In the genomic region with DNA sequence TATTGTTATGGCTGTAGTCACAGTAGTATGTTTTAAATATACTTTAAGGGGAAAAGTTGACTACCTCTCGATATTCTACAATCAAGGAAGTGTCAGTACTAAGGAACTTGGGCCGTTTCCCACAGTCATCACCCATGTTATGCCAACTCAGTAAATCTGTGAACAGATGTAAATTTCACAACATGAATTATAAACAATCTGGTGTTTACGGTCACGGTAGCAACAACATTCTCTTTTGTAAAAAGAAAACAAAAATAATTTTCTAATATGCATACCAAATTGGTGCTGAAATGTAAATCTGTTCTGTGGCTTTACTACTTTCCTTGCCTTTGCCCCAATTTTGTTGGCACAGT, we compare ENCODE assay signal across 8 cellular contexts. TPM values are rescaled to one million over a fixed set of nuclear protein-coding genes. Genes with fewer than 3 reads are reported as not detected.
DNase-seq lines count a peak whose midpoint lies in the region; ATAC-seq and TF ChIP-seq lines count a peak whose summit lies in the region.

No MANE protein-coding gene starts in this region.

- TF ChIP-seq CTCF in AG10803 (conservative IDR thresholded peaks at IDR 0.05; ENCODE audit: low read length) (no peak), Loucy (conservative IDR thresholded peaks at IDR 0.05; ENCODE audit: low read length) (no peak), coronary artery (IDR thresholded peaks at IDR 0.05) (no peak)

- peak overlapping the region; percentile 74 for H3K4me3 ChIP-seq in AG10803 (ENCODE audit: low read length)
- H3K4me3 ChIP-seq in Loucy (ENCODE audit: low read length, poor library complexity, severe bottlenecking): peak overlapping the region; percentile 87
- H3K4me3 ChIP-seq in coronary artery: peak overlapping the region; percentile 87

- peaks cover 5% of the 10 kb centered on the region; the same call in 1 of the 2 replicates for H3F3A ChIP-seq in Loucy (ENCODE audit: low read depth)

- H3K27ac Mint-ChIP-seq in naive thymus-derived CD8-positive, alpha-beta T cell: peak overlapping the region; percentile 95 to 99 (median 97)

- H2AFZ ChIP-seq in Loucy (ENCODE audit: low read length): peak overlapping the region; percentile 99; the same call in 1 of the 2 replicates

- peaks cover 40% of the 10 kb centered on the region for H3K4me1 ChIP-seq in Loucy (ENCODE audit: insufficient read depth, low read length, poor library complexity, severe bottlenecking)

- H3K36me3 ChIP-seq in Loucy (ENCODE audit: insufficient read depth, low read length): no peaks in the 10 kb centered on the region

- peak overlapping the region; percentile 94 to 100 (median 98) for H3K4me3 Mint-ChIP-seq in naive thymus-derived CD8-positive, alpha-beta T cell

- H3K4me2 ChIP-seq in Loucy (ENCODE audit: low read depth, low read length, poor library complexity, severe bottlenecking): peak overlapping the region; percentile 99

- POLR2A ChIA-PET in naive thymus-derived CD8-positive, alpha-beta T cell (lab: Charles Lee): interaction anchor here (1.2 to 2.9 kb wide), 8 partner anchors 9 to 1978 kb away, joined by 3 to 55 read pairs (median 13); a partner anchor contains a TSS

- no peaks in the 10 kb centered on the region for H3K27me3 ChIP-seq in Loucy (ENCODE audit: insufficient read depth, low read length, poor library complexity, severe bottlenecking)

- H3K36me3 Mint-ChIP-seq in naive thymus-derived CD8-positive, alpha-beta T cell: peaks cover 0 to 7% (median 4%) of the 10 kb centered on the region in 3 donors

- intact Hi-C loops in posterior cingulate gyrus (cut with DNase I): loop anchor here (10.0 kb wide), 2 partner anchors 311 to 379 kb away; a partner anchor contains a TSS

- H3K4me1 Mint-ChIP-seq in naive thymus-derived CD8-positive, alpha-beta T cell: peaks cover 20 to 62% (median 54%) of the 10 kb centered on the region in 4 donors

- no peaks in the 10 kb centered on the region for H3K9me3 Mint-ChIP-seq in naive thymus-derived CD8-positive, alpha-beta T cell

- peak overlapping the region; percentile 86 for H3K9ac ChIP-seq in Loucy (ENCODE audit: low read depth, low read length, poor library complexity, severe bottlenecking)

- DNase-seq in AG10803 (ENCODE audit: low read depth): peak; percentile 63
- DNase-seq in coronary artery (ENCODE audit: low spot score): no peak
- peak in 1 of 10 donors; percentile 1 for DNase-seq in naive thymus-derived CD8-positive, alpha-beta T cell
- DNase-seq in posterior cingulate gyrus: no peak
- DNase-seq in activated effector memory CD4-positive, alpha-beta T cell treated with anti-CD3 and anti-CD28 coated beads, Interleukin-2, amount 50 U/mL, for 16 hours: no peak

- no peak for ATAC-seq in naive thymus-derived CD8-positive, alpha-beta T cell
- ATAC-seq in GM19467 (IDR thresholded peaks at IDR 0.05; ENCODE audit: unreplicated experiment) (no peak), GM18861 (IDR thresholded peaks at IDR 0.05; ENCODE audit: unreplicated experiment) (no peak)

- peak overlapping the region; percentile 91 to 97 for H3K27ac ChIP-seq in coronary artery

- no peaks in the 10 kb centered on the region for H3K9me3 ChIP-seq in Loucy (ENCODE audit: insufficient read depth, low read depth, low read length)

- no peaks in the 10 kb centered on the region for H3K27me3 Mint-ChIP-seq in naive thymus-derived CD8-positive, alpha-beta T cell

- H3K9me2 ChIP-seq in Loucy (replicated peaks; ENCODE audit: low read depth, low read length): no peaks in the 10 kb centered on the region

- peaks cover 56% of the 10 kb centered on the region for H3K79me2 ChIP-seq in Loucy (ENCODE audit: insufficient read depth, low read length)

- H4K20me1 ChIP-seq in Loucy (ENCODE audit: insufficient read depth, low read length, poor library complexity, severe bottlenecking): peaks cover 54% of the 10 kb centered on the region

RNA-seq across cellular contexts. Expression of a gene that starts 1.2 kb away (rescaled TPM):
- total RNA-seq in naive thymus-derived CD8-positive, alpha-beta T cell: 10 to 100 TPM; 46.1 to 50.0 TPM
- polyA plus RNA-seq in naive thymus-derived CD8-positive, alpha-beta T cell: 10 to 100 TPM; 21.5 to 29.8 (median 26.3) TPM
